9 cellular contexts compared by ENCODE assay signal in the genomic region with DNA sequence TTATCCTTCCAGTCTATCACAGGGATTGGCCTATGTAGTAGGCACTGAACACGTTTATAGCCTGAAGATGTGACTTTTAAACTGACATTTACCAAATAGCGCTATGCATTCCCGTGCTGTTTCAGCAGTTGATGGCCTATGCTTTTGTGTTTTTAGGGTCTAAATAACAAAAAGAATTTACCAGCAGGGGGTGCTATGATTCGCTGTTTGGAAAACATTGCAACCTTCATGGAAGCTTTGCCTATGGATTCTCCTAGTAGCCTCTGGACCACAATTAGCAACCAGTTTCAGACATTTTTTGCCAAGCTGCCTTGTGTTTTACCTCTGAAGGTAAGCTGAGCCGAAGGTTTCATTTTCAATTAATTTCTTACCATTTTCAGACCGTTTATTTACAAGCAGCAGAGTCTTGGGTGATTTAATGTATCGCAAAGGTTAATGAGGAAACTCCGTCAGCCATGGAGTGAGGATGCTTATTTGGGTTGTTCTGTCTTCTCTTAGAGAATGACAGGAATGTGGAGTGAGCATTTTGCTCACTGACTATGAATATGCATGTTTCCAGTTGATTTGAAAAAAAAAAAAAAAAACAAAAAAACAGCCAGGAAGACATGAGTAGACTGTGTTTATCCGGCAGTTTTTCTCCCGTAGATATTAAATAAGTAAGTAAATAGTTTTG.
A peak's percentile ranks its signal among the peaks of the same experiment; 100 is the strongest.
DNase-seq lines count a peak whose midpoint lies in the region; ATAC-seq and TF ChIP-seq lines count a peak whose summit lies in the region.
"Had no signal": no experiment of that assay in that cellular context is flagged by ENCODE, and none has a peak within 500 bp of the region (broad histone marks: within the 10 kb centered on the region; RNA-seq: fewer than 3 reads in every experiment).

No MANE protein-coding gene starts in this region.

- no peak for ATAC-seq in lung (ENCODE audit: insufficient read depth, low FRiP score)
- no peak for ATAC-seq in HG03460 (IDR thresholded peaks at IDR 0.05; ENCODE audit: unreplicated experiment)
- no peak for ATAC-seq in GM21526 (IDR thresholded peaks at IDR 0.05; ENCODE audit: low FRiP score, unreplicated experiment)

- no peak overlapping the region for H3K4me3 ChIP-seq in HAP-1
- no peak overlapping the region for H3K4me3 ChIP-seq in choroid plexus epithelial cell (ENCODE audit: low read depth, low read length)
- no peak overlapping the region for H3K4me3 ChIP-seq in lung

- WGBS in lung, 2 donors = 45 to 46% methylated on average over 10 of the region's 10 CpGs

- peak; percentile 58 for TF ChIP-seq CTCF in choroid plexus epithelial cell (conservative IDR thresholded peaks at IDR 0.05; ENCODE audit: low read depth, low read length)
- TF ChIP-seq CTCF in lung (IDR thresholded peaks at IDR 0.05; ENCODE audit: control extremely low read depth, extremely low read depth) = peak; percentile 8

- no peak overlapping the region for H3K27ac ChIP-seq in lung (ENCODE audit: low read depth in 1 of 2, low read length in 1 of 2)

- no peaks in the 10 kb centered on the region for H3K36me3 ChIP-seq in HAP-1 (replicated peaks)
- H3K36me3 ChIP-seq in lung (ENCODE audit: control insufficient read depth in 2 of 2, insufficient read depth in 2 of 2, low read length in 2 of 2) = no peaks in the 10 kb centered on the region

- H3K27me3 ChIP-seq in HAP-1 (ENCODE audit: low read depth) (no peaks in the 10 kb centered on the region; the same call in 1 of the 2 replicates), lung (ENCODE audit: control insufficient read depth, insufficient read depth) (no peaks in the 10 kb centered on the region)

- H3K9me3 ChIP-seq in HAP-1 (no peaks in the 10 kb centered on the region), lung (ENCODE audit: control insufficient read depth in 2 of 2, insufficient read depth in 1 of 2, low read length in 1 of 2) (peaks cover 0 to 5% of the 10 kb centered on the region in 2 donors)

- DNase-seq in COLO829 (ENCODE audit: low spot score) (peak; percentile 69), HAP-1 (ENCODE audit: low spot score in 2 of 2) (peak; percentile 72 to 79), NCI-H748 (lab: John Stamatoyannopoulos, UW; ENCODE audit: unreplicated experiment) (peak; percentile 79), choroid plexus epithelial cell (ENCODE audit: low read depth) (peak; percentile 63), lung (ENCODE audit: low spot score) (no peak), T-helper 9 cell (no peak)
- DNase-seq: naive B cell had no signal

- in situ Hi-C loops in HAP-1 (cut with MboI; ENCODE audit: low sequenced_read_pairs) = no loop called here

- H3K4me1 ChIP-seq in HAP-1 (peaks cover 6% of the 10 kb centered on the region), lung (ENCODE audit: control insufficient read depth in 2 of 2, insufficient read depth in 2 of 2, low read length in 2 of 2) (no peaks in the 10 kb centered on the region)

Comparison
In these comparisons a context has a peak if more than half of its experiments do, and no peak if none do; other contexts are left out.
1. DNase-seq: peak in COLO829 (single experiment), HAP-1 (2 of 2), NCI-H748 (single experiment) and choroid plexus epithelial cell (single experiment); none in lung (single experiment) and T-helper 9 cell (single experiment).